ENCODE assay signal across 8 cellular contexts in genomic region chr12:55737581-55738112, GRCh38. TPM values are rescaled to one million over a fixed set of nuclear protein-coding genes. Genes with fewer than 3 reads are reported as not detected.
DNase-seq lines count a peak whose midpoint lies in the region; ATAC-seq and TF ChIP-seq lines count a peak whose summit lies in the region.

No MANE protein-coding gene starts in this region.

- no peak for DNase-seq in activated naive CD8-positive, alpha-beta T cell treated with anti-CD3 and anti-CD28 coated beads, Interleukin-2, amount 50 U/mL, for 24 hours
- no peak for DNase-seq in transverse colon
- DNase-seq in COLO668 (lab: John Stamatoyannopoulos, UW; ENCODE audit: unreplicated experiment), result no peak
- DNase-seq in D341Med (ENCODE audit: low spot score), result no peak

- no peaks in the 10 kb centered on the region for H3K27me3 Mint-ChIP-seq in activated naive CD8-positive, alpha-beta T cell treated with anti-CD3 and anti-CD28 coated beads, Interleukin-2, amount 50 U/mL, for 24 hours

- H3K4me3 ChIP-seq in transverse colon, result peak overlapping the region in 1 of 4 donors; percentile 62

- H3K4me1 ChIP-seq in transverse colon, result peaks cover 7 to 24% (median 20%) of the 10 kb centered on the region in 4 donors

- H3K27ac Mint-ChIP-seq in activated naive CD8-positive, alpha-beta T cell treated with anti-CD3 and anti-CD28 coated beads, Interleukin-2, amount 50 U/mL, for 24 hours, result peak overlapping the region; percentile 86

- ATAC-seq in HG02981 (IDR thresholded peaks at IDR 0.05; ENCODE audit: unreplicated experiment) (peak; percentile 16), HG02852 (IDR thresholded peaks at IDR 0.05; ENCODE audit: unreplicated experiment) (no peak)
- no peak for ATAC-seq in activated naive CD8-positive, alpha-beta T cell treated with anti-CD3 and anti-CD28 coated beads, Interleukin-2, amount 50 U/mL, for 24 hours

- H3K9me3 ChIP-seq in transverse colon, result no peaks in the 10 kb centered on the region

- in situ Hi-C loops in transverse colon (cut with MboI; ENCODE audit: low pct_ligation_motif_present in 1 of 4, low pct_unique_long_range_greater_than_20kb in 1 of 4, low sequenced_read_pairs in 3 of 4), result loop anchor here in 2 of 4 donors (10.0 kb wide), 2 partner anchors 77 to 197 kb away; partner anchors contain the start of genes DGKA (in 1 of the 2), ORMDL2 (in 1 of the 2) and SARNP (in 1 of the 2)

- peaks cover 29% of the 10 kb centered on the region for H3K4me1 Mint-ChIP-seq in activated naive CD8-positive, alpha-beta T cell treated with anti-CD3 and anti-CD28 coated beads, Interleukin-2, amount 50 U/mL, for 24 hours

- H3K27me3 ChIP-seq in layer of hippocampus (ENCODE audit: control insufficient read depth, insufficient read depth, low read length), result no peaks in the 10 kb centered on the region
- peaks cover 7% of the 10 kb centered on the region for H3K27me3 ChIP-seq in transverse colon

- H3K4me3 Mint-ChIP-seq in activated naive CD8-positive, alpha-beta T cell treated with anti-CD3 and anti-CD28 coated beads, Interleukin-2, amount 50 U/mL, for 24 hours, result peak overlapping the region; percentile 78

- TF ChIP-seq EP300 in transverse colon (IDR thresholded peaks at IDR 0.05; ENCODE audit: low read depth), result no peak

- TF ChIP-seq POLR2A in transverse colon (IDR thresholded peaks at IDR 0.05), result no peak

- H3K9me3 Mint-ChIP-seq in activated naive CD8-positive, alpha-beta T cell treated with anti-CD3 and anti-CD28 coated beads, Interleukin-2, amount 50 U/mL, for 24 hours, result no peaks in the 10 kb centered on the region

- no peaks in the 10 kb centered on the region for H3K36me3 Mint-ChIP-seq in activated naive CD8-positive, alpha-beta T cell treated with anti-CD3 and anti-CD28 coated beads, Interleukin-2, amount 50 U/mL, for 24 hours (ENCODE audit: low read depth)

- H3K27ac ChIP-seq in C4-2B (no peak overlapping the region; the same call in 1 of the 2 replicates), layer of hippocampus (ENCODE audit: low read depth, low read length) (peak overlapping the region; percentile 88), transverse colon (peak overlapping the region; percentile 72 to 91 (median 83))

- H3K36me3 ChIP-seq in transverse colon, result no peaks in the 10 kb centered on the region

- intact Hi-C loops in transverse colon (cut with DNase I; ENCODE audit: low total_unique reads), result loop anchor here (2.0 kb wide), 1 partner anchor 203 kb away; no protein-coding TSS in a partner anchor

- 13% methylated on average over 4 of the region's 4 CpGs; no CpG with 5 or more reads in 1 of the 2 donors for WGBS in transverse colon (ENCODE audit: low coverage in 1 of 2), 2 donors

- TF ChIP-seq CTCF in C4-2B (conservative IDR thresholded peaks at IDR 0.05) (peak; percentile 29; the same call in 1 of the 2 replicates), transverse colon (IDR thresholded peaks at IDR 0.05) (no peak)

RNA-seq across cellular contexts. Expression of gene GDF11, which starts 5.3 kb away (rescaled TPM):
- 1 to 10 TPM in 1 of 4 donors, under 1 TPM in 3; 0.37 to 1.7 (median 0.60) TPM for total RNA-seq in transverse colon

RNA-seq across cellular contexts. Expression of gene CD63, which starts 8.8 kb away (rescaled TPM):
- 100 to 1,000 TPM; 427 to 723 (median 581) TPM for total RNA-seq in transverse colon

RNA-seq across cellular contexts. Expression of gene RDH5, which starts 17.5 kb away (rescaled TPM):
- total RNA-seq in transverse colon, result 10 to 100 TPM; 16.5 to 74.4 (median 58.3) TPM

RNA-seq across cellular contexts. Expression of gene BLOC1S1, which starts 21.8 kb away (rescaled TPM):
- 100 to 1,000 TPM; 158 to 494 (median 381) TPM for total RNA-seq in transverse colon

RNA-seq across cellular contexts. Expression of gene ITGA7, which starts 29.9 kb away (rescaled TPM):
- 100 to 1,000 TPM in 1 of 4 donors, 10 to 100 TPM in 3; 14.4 to 125 (median 23.6) TPM for total RNA-seq in transverse colon
